In genomic region chr1:116262995-116263385, GRCh38 we compare ENCODE assay signal across 22 cellular contexts.
DNase-seq lines count a peak whose midpoint lies in the region; ATAC-seq and TF ChIP-seq lines count a peak whose summit lies in the region.
"Had no signal": no experiment of that assay in that cellular context is flagged by ENCODE, and none has a peak within 500 bp of the region (broad histone marks: within the 10 kb centered on the region; RNA-seq: fewer than 3 reads in every experiment).

No MANE protein-coding gene starts in this region.

- peak overlapping the region; percentile 34 for H3K27ac ChIP-seq in HUES48 (ENCODE audit: low read depth, low read length)
- H3K27ac ChIP-seq in ectodermal cell (ENCODE audit: insufficient read depth, low read depth, low read length, poor library complexity, severe bottlenecking), result peak overlapping the region; percentile 28
- no peak overlapping the region for H3K27ac ChIP-seq in smooth muscle cell (ENCODE audit: low read depth)
- H3K27ac ChIP-seq in spleen, result no peak overlapping the region
- H3K27ac ChIP-seq: GM23248, RWPE1 had no signal

- ATAC-seq in stimulated activated naive CD8-positive, alpha-beta T cell treated with anti-CD3 and anti-CD28 coated beads, Interleukin-15, amount 100 ng/mL, for 72 hours, result no peak
- ATAC-seq in HG03108 (IDR thresholded peaks at IDR 0.05; ENCODE audit: unreplicated experiment) (no peak), HG03442 (IDR thresholded peaks at IDR 0.05; ENCODE audit: unreplicated experiment) (no peak)
- ATAC-seq: Panc1 had no signal

- DNase-seq in NCI-H82 (lab: John Stamatoyannopoulos, UW), result peak; percentile 60
- DNase-seq in smooth muscle cell (lab: John Stamatoyannopoulos, UW; ENCODE audit: unreplicated experiment), result no peak
- DNase-seq in spleen, result no peak
- no peak for DNase-seq in stimulated activated naive CD8-positive, alpha-beta T cell treated with anti-CD3 and anti-CD28 coated beads, Interleukin-15, amount 100 ng/mL, for 72 hours
- DNase-seq: BE2C, Calu3, DMS153, GM23248, H7, NCI-H1092 treated with DMSO at 0.1 percent for 48 hours, NCI-H1436 treated with DMSO at 0.1 percent for 48 hours, NCI-H187 treated with DMSO at 0.1 percent for 48 hours, NCI-H2107, NCI-H446 treated with DMSO at 0.1 percent for 48 hours, SHP77 had no signal

- H3K4me1 ChIP-seq in HUES48 (ENCODE audit: control insufficient read depth, insufficient read depth, low read length), result no peaks in the 10 kb centered on the region
- H3K4me1 ChIP-seq in ectodermal cell (ENCODE audit: control insufficient read depth, insufficient read depth, low read length), result peaks cover 17% of the 10 kb centered on the region
- H3K4me1 ChIP-seq in smooth muscle cell (ENCODE audit: low read depth), result peaks cover 10% of the 10 kb centered on the region
- no peaks in the 10 kb centered on the region for H3K4me1 ChIP-seq in spleen
- H3K4me1 ChIP-seq: BE2C had no signal

- no peaks in the 10 kb centered on the region for H3K27me3 ChIP-seq in HUES48 (ENCODE audit: control insufficient read depth, insufficient read depth, low read length)
- no peaks in the 10 kb centered on the region for H3K27me3 ChIP-seq in ectodermal cell (ENCODE audit: control insufficient read depth, insufficient read depth, low read length, poor library complexity, severe bottlenecking)
- H3K27me3 ChIP-seq in smooth muscle cell (ENCODE audit: low read depth), result no peaks in the 10 kb centered on the region
- no peaks in the 10 kb centered on the region for H3K27me3 ChIP-seq in spleen (replicated peaks in 1 of 7)
- H3K27me3 ChIP-seq: BE2C had no signal

- no peak overlapping the region for H3K27ac Mint-ChIP-seq in stimulated activated naive CD8-positive, alpha-beta T cell treated with anti-CD3 and anti-CD28 coated beads, Interleukin-15, amount 100 ng/mL, for 72 hours
- H3K27ac Mint-ChIP-seq: IgD-negative memory B cell had no signal

- intact Hi-C loops in spleen (cut with DNase I; ENCODE audit: low total_unique reads), result no loop called here

- WGBS in ectodermal cell, 2 experiments, result 53 to 57% methylated on average over 1 of the region's 1 CpG
- 65% methylated on average over 1 of the region's 1 CpG for WGBS in smooth muscle cell (ENCODE audit: low lambda C conversion rate)
- WGBS in spleen, 5 donors, result 76 to 97% (median 93%) methylated on average over 1 of the region's 1 CpG

- H3K9me3 Mint-ChIP-seq in stimulated activated naive CD8-positive, alpha-beta T cell treated with anti-CD3 and anti-CD28 coated beads, Interleukin-15, amount 100 ng/mL, for 72 hours, result no peaks in the 10 kb centered on the region
- H3K9me3 Mint-ChIP-seq: IgD-negative memory B cell had no signal

- H3K4me1 Mint-ChIP-seq in stimulated activated naive CD8-positive, alpha-beta T cell treated with anti-CD3 and anti-CD28 coated beads, Interleukin-15, amount 100 ng/mL, for 72 hours, result peaks cover 60% of the 10 kb centered on the region

- no peak overlapping the region for H3K4me3 Mint-ChIP-seq in stimulated activated naive CD8-positive, alpha-beta T cell treated with anti-CD3 and anti-CD28 coated beads, Interleukin-15, amount 100 ng/mL, for 72 hours

- H3K9me3 ChIP-seq in HUES48 (ENCODE audit: control insufficient read depth, insufficient read depth, low read length), result no peaks in the 10 kb centered on the region
- H3K9me3 ChIP-seq in ectodermal cell (ENCODE audit: control insufficient read depth, low read length), result no peaks in the 10 kb centered on the region
- no peaks in the 10 kb centered on the region for H3K9me3 ChIP-seq in smooth muscle cell (replicated peaks; ENCODE audit: low read depth)
- H3K9me3 ChIP-seq in spleen, result no peaks in the 10 kb centered on the region
- H3K9me3 ChIP-seq: BE2C had no signal

- H3K36me3 ChIP-seq in HUES48 (ENCODE audit: control insufficient read depth, insufficient read depth, low read length) (no peaks in the 10 kb centered on the region), ectodermal cell (ENCODE audit: control insufficient read depth, insufficient read depth, low read length) (no peaks in the 10 kb centered on the region), smooth muscle cell (ENCODE audit: low read depth) (no peaks in the 10 kb centered on the region), spleen (no peaks in the 10 kb centered on the region)
- H3K36me3 ChIP-seq: BE2C had no signal

- H2AFZ ChIP-seq in smooth muscle cell (ENCODE audit: low read depth), result no peak overlapping the region
- H2AFZ ChIP-seq: GM23248 had no signal

- no peaks in the 10 kb centered on the region for H3K27me3 Mint-ChIP-seq in stimulated activated naive CD8-positive, alpha-beta T cell treated with anti-CD3 and anti-CD28 coated beads, Interleukin-15, amount 100 ng/mL, for 72 hours

- peak overlapping the region; percentile 2 for H3K4me2 ChIP-seq in smooth muscle cell

- H3K79me2 ChIP-seq in smooth muscle cell (ENCODE audit: low read depth), result no peaks in the 10 kb centered on the region

- H3K4me3 ChIP-seq in HUES48 (ENCODE audit: low read depth, low read length) (no peak overlapping the region), ectodermal cell (ENCODE audit: insufficient read depth, low read depth, low read length) (no peak overlapping the region), smooth muscle cell (no peak overlapping the region), spleen (no peak overlapping the region)
- H3K4me3 ChIP-seq: GM23248 had no signal

- no peak overlapping the region for H3K9ac ChIP-seq in HUES48 (ENCODE audit: low read depth, low read length)
- H3K9ac ChIP-seq in smooth muscle cell (ENCODE audit: low read depth), result no peak overlapping the region
- H3K9ac ChIP-seq: GM23248 had no signal

- no peaks in the 10 kb centered on the region for H4K20me1 ChIP-seq in smooth muscle cell (ENCODE audit: low read depth)

- no peak for TF ChIP-seq POLR2A in spleen (IDR thresholded peaks at IDR 0.05)

- no peak for TF ChIP-seq CTCF in smooth muscle cell (IDR thresholded peaks at IDR 0.05; ENCODE audit: borderline replicate concordance, insufficient read depth, poor library complexity, severe bottlenecking)
- no peak for TF ChIP-seq CTCF in spleen (IDR thresholded peaks at IDR 0.05 in 8 of 11, conservative IDR thresholded peaks at IDR 0.05 in 3 of 11)

- H3F3A ChIP-seq in smooth muscle cell (ENCODE audit: low read depth), result no peaks in the 10 kb centered on the region

Comparison
In these comparisons a context has a peak if more than half of its experiments do, and no peak if none do; other contexts are left out.
1. H3K27ac ChIP-seq: peak in HUES48 (single experiment) and ectodermal cell (single experiment); none in smooth muscle cell (single experiment) and spleen (0 of 8).